8 cellular contexts compared by ENCODE assay signal in genomic region chr19:47779524-47780214, GRCh38. TPM values are rescaled to one million over a fixed set of nuclear protein-coding genes. Genes with fewer than 3 reads are reported as not detected.
DNase-seq lines count a peak whose midpoint lies in the region; ATAC-seq and TF ChIP-seq lines count a peak whose summit lies in the region.

No MANE protein-coding gene starts in this region.

- peaks cover 35% of the 10 kb centered on the region for H3K4me1 Mint-ChIP-seq in activated naive CD4-positive, alpha-beta T cell treated with anti-CD3 and anti-CD28 coated beads, Interleukin-2, amount 10 ng/mL, durations not matched to agents 7 days and 5 days
- peaks cover 26% of the 10 kb centered on the region for H3K4me1 Mint-ChIP-seq in dendritic cell treated with granulocyte-macrophage colony-stimulating factor and Interleukin-4, amounts not matched to agents 40 ng/mL and 50 ng/mL, for 4 days (ENCODE audit: low read depth)

- H3K4me3 ChIP-seq in mucosa of descending colon (peak overlapping the region; percentile 96), vagina (peak overlapping the region; percentile 86)

- intact Hi-C loops in dendritic cell treated with granulocyte-macrophage colony-stimulating factor and Interleukin-4, amounts not matched to agents 40 ng/mL and 50 ng/mL, for 4 days (cut with micrococcal nuclease): no loop called here
- intact Hi-C loops in mucosa of descending colon (cut with DNase I, micrococcal nuclease): loop anchor here in 1 of 2 donors (10.0 kb wide), 1 partner anchor 65 kb away; the partner anchor contains the start of gene EHD2
- intact Hi-C loops in vagina (cut with DNase I): loop anchor here (10.0 kb wide), 1 partner anchor 65 kb away; the partner anchor contains the start of gene EHD2

- H3K9me3 ChIP-seq in mucosa of descending colon (no peaks in the 10 kb centered on the region), vagina (no peaks in the 10 kb centered on the region)

- H3K27me3 Mint-ChIP-seq in activated naive CD4-positive, alpha-beta T cell treated with anti-CD3 and anti-CD28 coated beads, Interleukin-2, amount 10 ng/mL, durations not matched to agents 7 days and 5 days: no peaks in the 10 kb centered on the region
- peaks cover 2% of the 10 kb centered on the region for H3K27me3 Mint-ChIP-seq in dendritic cell treated with granulocyte-macrophage colony-stimulating factor and Interleukin-4, amounts not matched to agents 40 ng/mL and 50 ng/mL, for 4 days

- H3K36me3 Mint-ChIP-seq in activated naive CD4-positive, alpha-beta T cell treated with anti-CD3 and anti-CD28 coated beads, Interleukin-2, amount 10 ng/mL, durations not matched to agents 7 days and 5 days: peaks cover 27% of the 10 kb centered on the region
- H3K36me3 Mint-ChIP-seq in dendritic cell treated with granulocyte-macrophage colony-stimulating factor and Interleukin-4, amounts not matched to agents 40 ng/mL and 50 ng/mL, for 4 days (ENCODE audit: low read depth): peaks cover 54% of the 10 kb centered on the region

- no peaks in the 10 kb centered on the region for H3K9me3 Mint-ChIP-seq in activated naive CD4-positive, alpha-beta T cell treated with anti-CD3 and anti-CD28 coated beads, Interleukin-2, amount 10 ng/mL, durations not matched to agents 7 days and 5 days
- no peaks in the 10 kb centered on the region for H3K9me3 Mint-ChIP-seq in dendritic cell treated with granulocyte-macrophage colony-stimulating factor and Interleukin-4, amounts not matched to agents 40 ng/mL and 50 ng/mL, for 4 days

- peak overlapping the region; percentile 82 for H3K27ac Mint-ChIP-seq in activated naive CD4-positive, alpha-beta T cell treated with anti-CD3 and anti-CD28 coated beads, Interleukin-2, amount 10 ng/mL, durations not matched to agents 7 days and 5 days
- H3K27ac Mint-ChIP-seq in dendritic cell treated with granulocyte-macrophage colony-stimulating factor and Interleukin-4, amounts not matched to agents 40 ng/mL and 50 ng/mL, for 4 days: peak overlapping the region; percentile 91

- TF ChIP-seq POLR2A in vagina (IDR thresholded peaks at IDR 0.05): no peak

- H3K36me3 ChIP-seq in mucosa of descending colon (ENCODE audit: low read depth) (peaks cover 3% of the 10 kb centered on the region), vagina (peaks cover 0 to 29% of the 10 kb centered on the region in 2 donors)

- no peaks in the 10 kb centered on the region for H3K27me3 ChIP-seq in vagina

- peak overlapping the region; percentile 98 for H3K4me3 Mint-ChIP-seq in activated naive CD4-positive, alpha-beta T cell treated with anti-CD3 and anti-CD28 coated beads, Interleukin-2, amount 10 ng/mL, durations not matched to agents 7 days and 5 days
- peak overlapping the region; percentile 97 for H3K4me3 Mint-ChIP-seq in dendritic cell treated with granulocyte-macrophage colony-stimulating factor and Interleukin-4, amounts not matched to agents 40 ng/mL and 50 ng/mL, for 4 days

- H3K27ac ChIP-seq in vagina: peak overlapping the region; percentile 99

- DNase-seq in activated naive CD4-positive, alpha-beta T cell treated with anti-CD3 and anti-CD28 coated beads, Interleukin-2, amount 10 ng/mL, durations not matched to agents 7 days and 5 days: no peak
- no peak for DNase-seq in activated naive CD4-positive, alpha-beta T cell treated with anti-CD3 and anti-CD28 coated beads, Interleukin-2, amount 50 U/mL, for 16 hours
- DNase-seq in mucosa of descending colon (peak in 2 of 3 donors; percentile 63 to 64), vagina (ENCODE audit: extremely low spot score in 2 of 2) (no peak), kidney tubule cell (ENCODE audit: low spot score) (no peak)
- no peak for DNase-seq in stimulated activated CD8-positive, alpha-beta memory T cell treated with anti-CD3 and anti-CD28 coated beads, Interleukin-4, amount 100 ng/mL, for 48 hours

- no peak for ATAC-seq in mucosa of descending colon
- no peak for ATAC-seq in GM21515 (IDR thresholded peaks at IDR 0.05; ENCODE audit: unreplicated experiment)

- H3K4me1 ChIP-seq in mucosa of descending colon (ENCODE audit: low read depth): peaks cover 32% of the 10 kb centered on the region
- peaks cover 47% of the 10 kb centered on the region for H3K4me1 ChIP-seq in vagina

- TF ChIP-seq CTCF in mucosa of descending colon (IDR thresholded peaks at IDR 0.05): no peak
- TF ChIP-seq CTCF in vagina (IDR thresholded peaks at IDR 0.05): no peak

- CTCF ChIA-PET in activated naive CD4-positive, alpha-beta T cell treated with anti-CD3 and anti-CD28 coated beads, Interleukin-2, amount 10 ng/mL, durations not matched to agents 7 days and 5 days (lab: Charles Lee): interaction anchor here (1.3 kb wide), 1 partner anchor 10 kb away, joined by 4 read pairs; no protein-coding TSS in a partner anchor

RNA-seq across cellular contexts. Expression of gene SELENOW, which starts 1.2 kb away (rescaled TPM):
- total RNA-seq in mucosa of descending colon: 100 to 1,000 TPM; 228 to 527 (median 281) TPM
- total RNA-seq in vagina: 442 TPM

RNA-seq across cellular contexts. Expression of gene TPRX1, which starts 24.7 kb away (rescaled TPM):
- total RNA-seq in mucosa of descending colon (not detected), vagina (not detected)

RNA-seq across cellular contexts. Expression of gene NOP53, which starts 34.3 kb away (rescaled TPM):
- total RNA-seq in mucosa of descending colon (100 to 1,000 TPM; 237 to 391 (median 284) TPM), vagina (517 TPM)

RNA-seq across cellular contexts. Expression of gene CRX, which starts 42.1 kb away (rescaled TPM):
- total RNA-seq in mucosa of descending colon (not detected), vagina (not detected)

Comparison
In these comparisons a context has a peak if more than half of its experiments do, and no peak if none do; other contexts are left out.
1. DNase-seq: peak in mucosa of descending colon (2 of 3); none in activated naive CD4-positive, alpha-beta T cell treated with anti-CD3 and anti-CD28 coated beads, Interleukin-2, amount 10 ng/mL, durations not matched to agents 7 days and 5 days (single experiment), activated naive CD4-positive, alpha-beta T cell treated with anti-CD3 and anti-CD28 coated beads, Interleukin-2, amount 50 U/mL, for 16 hours (single experiment), vagina (0 of 2), kidney tubule cell (single experiment) and stimulated activated CD8-positive, alpha-beta memory T cell treated with anti-CD3 and anti-CD28 coated beads, Interleukin-4, amount 100 ng/mL, for 48 hours (single experiment).